Comparison of ENCODE assay signal across 2 cellular contexts in the genomic region with DNA sequence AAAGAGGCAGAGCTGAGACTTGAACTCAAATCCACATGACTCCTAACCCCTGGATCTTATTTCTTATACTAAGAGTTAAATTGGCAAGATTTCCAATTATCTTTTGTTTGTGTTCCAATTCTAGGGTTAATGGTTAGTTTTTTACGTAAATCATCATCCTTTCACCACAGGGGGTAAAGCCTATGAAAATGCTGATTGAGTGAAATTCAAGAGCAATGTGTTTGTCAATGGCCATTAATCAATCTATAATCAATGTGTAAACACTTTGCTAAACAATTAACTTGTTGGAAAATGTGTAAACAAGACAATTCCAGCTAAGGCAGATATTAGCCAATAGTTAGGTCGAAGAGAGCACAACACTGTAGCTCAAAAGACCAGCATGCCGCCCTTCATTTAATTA.
TF ChIP-seq lines count a peak whose summit lies in the region.

No MANE protein-coding gene starts in this region.

TF ChIP-seq in HepG2, 621 proteins besides CTCF, POLR2A, EP300 and RAD21:
- TF ChIP-seq MAFK (conservative IDR thresholded peaks at IDR 0.05 in 1 of 2, IDR thresholded peaks at IDR 0.05 in 1 of 2; ENCODE audit: low read length in 2 of 2) (peak; percentile 80 to 84), KDM2A (CRISPR knock-in tag; IDR thresholded peaks at IDR 0.05; ENCODE audit: borderline replicate concordance, low read depth) (no peak), ZNF501 (CRISPR knock-in tag; IDR thresholded peaks at IDR 0.05) (no peak), MAFF (IDR thresholded peaks at IDR 0.05; ENCODE audit: low read depth, low read length) (peak; percentile 75)
- TF ChIP-seq, protein P1, sequence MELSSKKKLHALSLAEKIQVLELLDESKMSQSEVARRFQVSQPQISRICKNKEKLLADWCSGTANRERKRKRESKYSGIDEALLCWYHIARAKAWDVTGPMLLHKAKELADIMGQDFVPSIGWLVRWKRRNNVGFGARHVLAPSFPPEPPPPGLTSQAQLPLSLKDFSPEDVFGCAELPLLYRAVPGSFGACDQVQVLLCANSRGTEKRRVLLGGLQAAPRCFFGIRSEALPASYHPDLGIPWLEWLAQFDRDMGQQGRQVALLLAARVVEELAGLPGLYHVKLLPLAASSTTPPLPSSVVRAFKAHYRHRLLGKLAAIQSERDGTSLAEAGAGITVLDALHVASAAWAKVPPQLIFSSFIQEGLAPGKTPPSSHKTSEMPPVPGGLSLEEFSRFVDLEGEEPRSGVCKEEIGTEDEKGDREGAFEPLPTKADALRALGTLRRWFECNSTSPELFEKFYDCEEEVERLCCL (CRISPR knock-in tag; IDR thresholded peaks at IDR 0.05; ENCODE audit: borderline replicate concordance), result no peak

TF ChIP-seq in IMR-90, 13 proteins besides CTCF, POLR2A, EP300 and RAD21:
- TF ChIP-seq SMC3 (IDR thresholded peaks at IDR 0.05; ENCODE audit: low read depth, low read length) (no peak), MAFK (IDR thresholded peaks at IDR 0.05; ENCODE audit: low read depth, low read length) (peak; percentile 39; the same call in 1 of the 2 replicates)
